In genomic region chr9:133791069-133791468, GRCh38 we compare ENCODE assay signal across 36 cellular contexts. TPM values are rescaled to one million over a fixed set of nuclear protein-coding genes. Genes with fewer than 3 reads are reported as not detected.
"Had no signal": no experiment of that assay in that cellular context is flagged by ENCODE, and none has a peak within 500 bp of the region (broad histone marks: within the 10 kb centered on the region; RNA-seq: fewer than 3 reads in every experiment).

No MANE protein-coding gene starts in this region.

- H3K9ac ChIP-seq: KMS-11 had no signal

- H3K27ac ChIP-seq: KMS-11 had no signal

- H3K9me3 ChIP-seq: MG63 had no signal

- H3K4me2 ChIP-seq: KMS-11 had no signal

- H3K4me3 ChIP-seq: MG63 had no signal

- H3K27me3 ChIP-seq: MG63 had no signal

- DNase-seq: Karpas-422, Kasumi-1, MG63, MM.1S, MV-4-11, NCI-H1048, NCI-H1092, NCI-H1092 treated with DMSO at 0.1 percent for 48 hours, NCI-H1105, NCI-H1105 treated with DMSO at 0.1 percent for 48 hours, NCI-H1417, NCI-H1417 treated with DMSO at 0.1 percent for 48 hours, NCI-H1436, NCI-H1436 treated with DMSO at 0.1 percent for 48 hours, NCI-H146, NCI-H1694, NCI-H1694 treated with DMSO at 0.1 percent for 48 hours, NCI-H187, NCI-H187 treated with DMSO at 0.1 percent for 48 hours, NCI-H1930, NCI-H2029, NCI-H2029 treated with DMSO at 0.1 percent for 48 hours, NCI-H2081, NCI-H2081 treated with DMSO at 0.1 percent for 48 hours, NCI-H2107, NCI-H2171, NCI-H2171 treated with DMSO at 0.1 percent for 48 hours, NCI-H2227 treated with DMSO at 0.1 percent for 48 hours, NCI-H226, NCI-H345, NCI-H446, NCI-H446 treated with DMSO at 0.1 percent for 48 hours, NCI-H510A, NCI-H510A treated with DMSO at 0.1 percent for 48 hours had no signal

- H3K36me3 ChIP-seq: MG63 had no signal

RNA-seq across cellular contexts. Expression of gene SARDH, which starts 52.9 kb away (rescaled TPM):
- total RNA-seq: MCF 10A had no signal
